18 cellular contexts compared by ENCODE assay signal in genomic region chr7:71776726-71777125, GRCh38.
"Had no signal": no experiment of that assay in that cellular context is flagged by ENCODE, and none has a peak within 500 bp of the region (broad histone marks: within the 10 kb centered on the region; RNA-seq: fewer than 3 reads in every experiment).

No MANE protein-coding gene starts in this region.

- H3K27ac ChIP-seq: SJSA1, SK-N-MC had no signal

- H3K4me1 ChIP-seq: SJSA1 had no signal

- H3K4me3 ChIP-seq: SJSA1, SK-N-MC had no signal

- H3K27me3 ChIP-seq: SJSA1 had no signal

- DNase-seq: KBM-7, NCI-H1092, NCI-H1105 treated with DMSO at 0.1 percent for 48 hours, NCI-H1417 treated with DMSO at 0.1 percent for 48 hours, NCI-H146, NCI-H1694 treated with DMSO at 0.1 percent for 48 hours, NCI-H1930, NCI-H2081, NCI-H2107, NCI-H2227 treated with DMSO at 0.1 percent for 48 hours, NCI-H524, NCI-H526 treated with DMSO at 0.1 percent for 48 hours, NCI-H748 treated with DMSO at 0.1 percent for 48 hours, Right ventricle myocardium superior, RPMI8226, SIG-M5 had no signal

- H3K36me3 ChIP-seq: SJSA1 had no signal
